ENCODE assay signal across 19 cellular contexts in genomic region chr7:2582006-2582735, GRCh38. TPM values are rescaled to one million over a fixed set of nuclear protein-coding genes. Genes with fewer than 3 reads are reported as not detected.
A peak's percentile ranks its signal among the peaks of the same experiment; 100 is the strongest.
DNase-seq lines count a peak whose midpoint lies in the region; ATAC-seq, FAIRE-seq and TF ChIP-seq lines count a peak whose summit lies in the region.
"Had no signal": no experiment of that assay in that cellular context is flagged by ENCODE, and none has a peak within 500 bp of the region (broad histone marks: within the 10 kb centered on the region; RNA-seq: fewer than 3 reads in every experiment).

No MANE protein-coding gene starts in this region.

- H3K27me3 ChIP-seq in H7 (ENCODE audit: control insufficient read depth, insufficient read depth, low read length) (no peaks in the 10 kb centered on the region), Panc1 (ENCODE audit: control insufficient read depth, insufficient read depth, low read length) (no peaks in the 10 kb centered on the region), upper lobe of right lung (no peaks in the 10 kb centered on the region), lower lobe of right lung (ENCODE audit: low read depth) (no peaks in the 10 kb centered on the region)
- H3K27me3 ChIP-seq: BE2C had no signal

- H3K27ac ChIP-seq in Panc1 (ENCODE audit: low read length) (no peak overlapping the region), kidney (ENCODE audit: low read depth in 2 of 2, low read length in 2 of 2) (no peak overlapping the region), upper lobe of right lung (no peak overlapping the region), lower lobe of right lung (no peak overlapping the region)
- H3K27ac ChIP-seq: A549, C4-2B had no signal

- intact Hi-C loops in Panc1 (cut with micrococcal nuclease; ENCODE audit: unreplicated experiment) (no loop called here), kidney (cut with DNase I) (no loop called here), upper lobe of right lung (cut with DNase I) (no loop called here), lower lobe of right lung (cut with DNase I) (no loop called here)

- H3K4me3 ChIP-seq in H7 (ENCODE audit: insufficient read depth, low read depth, low read length) (no peak overlapping the region), Panc1 (ENCODE audit: low read depth in 2 of 2, low read length in 2 of 2) (no peak overlapping the region), kidney (ENCODE audit: low read length in 2 of 2) (no peak overlapping the region), upper lobe of right lung (no peak overlapping the region), lower lobe of right lung (no peak overlapping the region)
- H3K4me3 ChIP-seq: A549 had no signal

- no peaks in the 10 kb centered on the region for H3K4me1 ChIP-seq in Panc1 (ENCODE audit: control insufficient read depth, insufficient read depth, low read length)
- H3K4me1 ChIP-seq in kidney (ENCODE audit: control insufficient read depth in 1 of 2, insufficient read depth in 1 of 2, low read depth in 1 of 2, low read length in 2 of 2), result no peaks in the 10 kb centered on the region
- no peaks in the 10 kb centered on the region for H3K4me1 ChIP-seq in upper lobe of right lung
- H3K4me1 ChIP-seq in lower lobe of right lung, result no peaks in the 10 kb centered on the region
- H3K4me1 ChIP-seq: A549, BE2C had no signal

- H3K36me3 ChIP-seq in H7 (replicated peaks; ENCODE audit: control insufficient read depth, insufficient read depth, low read length), result no peaks in the 10 kb centered on the region; the same call in 1 of the 2 replicates
- H3K36me3 ChIP-seq in Panc1 (ENCODE audit: control insufficient read depth, insufficient read depth, low read length), result no peaks in the 10 kb centered on the region; the same call in 1 of the 2 replicates
- peaks cover 5 to 11% of the 10 kb centered on the region in 2 donors for H3K36me3 ChIP-seq in kidney (ENCODE audit: control insufficient read depth in 1 of 2, insufficient read depth in 2 of 2, low read length in 2 of 2)
- peaks cover 24% of the 10 kb centered on the region for H3K36me3 ChIP-seq in upper lobe of right lung
- peaks cover 43% of the 10 kb centered on the region for H3K36me3 ChIP-seq in lower lobe of right lung

- no peak for FAIRE-seq in kidney (lab: Jason Lieb, UNC)
- FAIRE-seq: A549, D721Med, G401.6, GM12891, GM19239, H54 had no signal

- no TSS peak for BruUV-seq in Panc1 (replicated peaks; lab: Mats Ljungman, UMichigan)

- DNase-seq in H7 (peak; percentile 69), Panc1 (ENCODE audit: low read depth, low spot score) (no peak), kidney (peak; percentile 35), upper lobe of right lung (no peak), lower lobe of right lung (no peak)
- DNase-seq in activated naive CD4-positive, alpha-beta T cell treated with anti-CD3 and anti-CD28 coated beads, Interleukin-2, amount 50 U/mL, for 16 hours, result no peak
- DNase-seq: BE2C; CD4-positive, alpha-beta memory T cell; DMS153; DMS79 treated with DMSO at 0.1 percent for 48 hours; EL had no signal

- no peak overlapping the region for H3K9ac ChIP-seq in kidney (ENCODE audit: low read length in 2 of 2)

- no peak for TF ChIP-seq CTCF in Panc1 (IDR thresholded peaks at IDR 0.05)
- no peak for TF ChIP-seq CTCF in kidney (IDR thresholded peaks at IDR 0.05; ENCODE audit: borderline replicate concordance, extremely low read depth, insufficient read depth)
- no peak for TF ChIP-seq CTCF in upper lobe of right lung (IDR thresholded peaks at IDR 0.05)
- TF ChIP-seq CTCF in lower lobe of right lung (IDR thresholded peaks at IDR 0.05), result no peak

- ATAC-seq in Panc1 (peak; percentile 37; the same call in 1 of the 2 replicates), upper lobe of right lung (peak; percentile 36), lower lobe of right lung (no peak), GM19035 (IDR thresholded peaks at IDR 0.05; ENCODE audit: unreplicated experiment) (no peak)
- ATAC-seq: A549 had no signal

- H3K9me3 ChIP-seq in Panc1 (ENCODE audit: control insufficient read depth, insufficient read depth, low read depth, low read length) (no peaks in the 10 kb centered on the region), kidney (ENCODE audit: control insufficient read depth in 1 of 2, low read length in 2 of 2) (no peaks in the 10 kb centered on the region), upper lobe of right lung (no peaks in the 10 kb centered on the region), lower lobe of right lung (no peaks in the 10 kb centered on the region)
- H3K9me3 ChIP-seq: A549, BE2C had no signal

- POLR2A ChIA-PET in Panc1 (lab: Charles Lee), result no interaction called here

- CTCF ChIA-PET in Panc1 (lab: Charles Lee), result no interaction called here

- in situ Hi-C loops in Panc1 (cut with HindIII; ENCODE audit: low pct_unique_long_range_greater_than_20kb, low sequenced_read_pairs), result no loop called here

RNA-seq across cellular contexts. Expression of gene IQCE, which starts 23.4 kb away (rescaled TPM):
- total RNA-seq in H7 (2014; rRNA removed; shearing (Covaris generic)), result 2.1 and 4.0 TPM in 2 replicates
- total RNA-seq in Panc1 (2021; ENCODE audit: unreplicated experiment) (44.8 TPM), kidney (27.8 TPM), upper lobe of right lung (22.2 TPM), lower lobe of right lung (32.0 TPM)
- 49.3 TPM for polyA plus RNA-seq in Panc1 (2012; ENCODE audit: insufficient read length)
- polyA plus RNA-seq in kidney (ENCODE audit: insufficient read depth, low read depth, low replicate concordance), result 6.1 TPM

RNA-seq across cellular contexts. Expression of gene BRAT1, which starts 26.8 kb away (rescaled TPM):
- total RNA-seq in H7 (2014; rRNA removed; shearing (Covaris generic)), result 83.5 and 86.4 TPM in 2 replicates
- 76.9 TPM for total RNA-seq in Panc1 (2021; ENCODE audit: unreplicated experiment)
- 84.4 TPM for polyA plus RNA-seq in Panc1 (2012; ENCODE audit: insufficient read length)
- total RNA-seq in kidney, result 23.7 TPM
- 18.7 TPM for polyA plus RNA-seq in kidney (ENCODE audit: insufficient read depth, low read depth, low replicate concordance)
- 24.1 TPM for total RNA-seq in upper lobe of right lung
- 24.4 TPM for total RNA-seq in lower lobe of right lung

RNA-seq across cellular contexts. Expression of gene TTYH3, which starts 49.6 kb away (rescaled TPM):
- 50.2 and 53.5 TPM in 2 replicates for total RNA-seq in H7 (2014; rRNA removed; shearing (Covaris generic))
- total RNA-seq in Panc1 (2021; ENCODE audit: unreplicated experiment) (278 TPM), kidney (55.0 TPM), upper lobe of right lung (48.8 TPM), lower lobe of right lung (51.7 TPM)
- 421 TPM for polyA plus RNA-seq in Panc1 (2012; ENCODE audit: insufficient read length)
- 22.5 TPM for polyA plus RNA-seq in kidney (ENCODE audit: insufficient read depth, low read depth, low replicate concordance)

Comparison
In these comparisons a context has a peak if more than half of its experiments do, and no peak if none do; other contexts are left out.
1. DNase-seq: peak in H7 (single experiment) and kidney (single experiment); none in Panc1 (single experiment), upper lobe of right lung (single experiment), lower lobe of right lung (single experiment) and activated naive CD4-positive, alpha-beta T cell treated with anti-CD3 and anti-CD28 coated beads, Interleukin-2, amount 50 U/mL, for 16 hours (single experiment).
2. ATAC-seq: peak in Panc1 (single experiment) and upper lobe of right lung (single experiment); none in lower lobe of right lung (0 of 2) and GM19035 (single experiment).